1 cellular context compared by ENCODE assay signal in the genomic region with DNA sequence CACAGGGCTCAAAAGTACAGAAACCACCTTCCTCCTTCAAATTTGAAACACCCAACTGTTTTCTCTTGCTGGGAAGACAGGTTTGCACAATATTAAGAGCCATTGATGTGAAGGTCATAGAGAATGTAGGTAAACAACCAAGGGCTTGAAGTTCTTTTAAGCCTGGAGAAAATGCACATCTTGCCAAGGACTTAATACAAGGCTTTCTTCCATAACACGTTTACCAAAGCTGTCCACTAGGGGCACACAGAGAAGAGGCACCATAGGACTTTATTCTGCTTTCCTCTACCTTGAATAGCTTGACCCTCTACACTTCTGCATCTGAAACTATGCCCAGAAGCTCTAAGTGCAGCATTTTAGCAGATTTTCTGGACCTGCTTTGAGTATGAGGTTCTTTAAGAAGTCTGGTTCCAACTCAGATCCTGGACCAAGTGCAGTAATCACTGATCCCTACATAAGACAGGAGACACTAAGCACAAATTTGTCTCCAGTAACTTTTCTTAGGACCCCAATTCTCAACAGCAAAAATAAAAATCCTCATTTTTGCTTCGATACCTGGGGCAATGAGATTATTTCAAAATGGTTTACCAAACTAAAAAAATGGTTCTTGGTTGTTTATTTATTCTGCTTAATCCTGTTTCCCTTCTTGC.
TF ChIP-seq lines count a peak whose summit lies in the region.

No MANE protein-coding gene starts in this region.

TF ChIP-seq in K562, 482 proteins besides CTCF, POLR2A, EP300 and RAD21 (continued from another document):
- TF ChIP-seq, protein P1, sequence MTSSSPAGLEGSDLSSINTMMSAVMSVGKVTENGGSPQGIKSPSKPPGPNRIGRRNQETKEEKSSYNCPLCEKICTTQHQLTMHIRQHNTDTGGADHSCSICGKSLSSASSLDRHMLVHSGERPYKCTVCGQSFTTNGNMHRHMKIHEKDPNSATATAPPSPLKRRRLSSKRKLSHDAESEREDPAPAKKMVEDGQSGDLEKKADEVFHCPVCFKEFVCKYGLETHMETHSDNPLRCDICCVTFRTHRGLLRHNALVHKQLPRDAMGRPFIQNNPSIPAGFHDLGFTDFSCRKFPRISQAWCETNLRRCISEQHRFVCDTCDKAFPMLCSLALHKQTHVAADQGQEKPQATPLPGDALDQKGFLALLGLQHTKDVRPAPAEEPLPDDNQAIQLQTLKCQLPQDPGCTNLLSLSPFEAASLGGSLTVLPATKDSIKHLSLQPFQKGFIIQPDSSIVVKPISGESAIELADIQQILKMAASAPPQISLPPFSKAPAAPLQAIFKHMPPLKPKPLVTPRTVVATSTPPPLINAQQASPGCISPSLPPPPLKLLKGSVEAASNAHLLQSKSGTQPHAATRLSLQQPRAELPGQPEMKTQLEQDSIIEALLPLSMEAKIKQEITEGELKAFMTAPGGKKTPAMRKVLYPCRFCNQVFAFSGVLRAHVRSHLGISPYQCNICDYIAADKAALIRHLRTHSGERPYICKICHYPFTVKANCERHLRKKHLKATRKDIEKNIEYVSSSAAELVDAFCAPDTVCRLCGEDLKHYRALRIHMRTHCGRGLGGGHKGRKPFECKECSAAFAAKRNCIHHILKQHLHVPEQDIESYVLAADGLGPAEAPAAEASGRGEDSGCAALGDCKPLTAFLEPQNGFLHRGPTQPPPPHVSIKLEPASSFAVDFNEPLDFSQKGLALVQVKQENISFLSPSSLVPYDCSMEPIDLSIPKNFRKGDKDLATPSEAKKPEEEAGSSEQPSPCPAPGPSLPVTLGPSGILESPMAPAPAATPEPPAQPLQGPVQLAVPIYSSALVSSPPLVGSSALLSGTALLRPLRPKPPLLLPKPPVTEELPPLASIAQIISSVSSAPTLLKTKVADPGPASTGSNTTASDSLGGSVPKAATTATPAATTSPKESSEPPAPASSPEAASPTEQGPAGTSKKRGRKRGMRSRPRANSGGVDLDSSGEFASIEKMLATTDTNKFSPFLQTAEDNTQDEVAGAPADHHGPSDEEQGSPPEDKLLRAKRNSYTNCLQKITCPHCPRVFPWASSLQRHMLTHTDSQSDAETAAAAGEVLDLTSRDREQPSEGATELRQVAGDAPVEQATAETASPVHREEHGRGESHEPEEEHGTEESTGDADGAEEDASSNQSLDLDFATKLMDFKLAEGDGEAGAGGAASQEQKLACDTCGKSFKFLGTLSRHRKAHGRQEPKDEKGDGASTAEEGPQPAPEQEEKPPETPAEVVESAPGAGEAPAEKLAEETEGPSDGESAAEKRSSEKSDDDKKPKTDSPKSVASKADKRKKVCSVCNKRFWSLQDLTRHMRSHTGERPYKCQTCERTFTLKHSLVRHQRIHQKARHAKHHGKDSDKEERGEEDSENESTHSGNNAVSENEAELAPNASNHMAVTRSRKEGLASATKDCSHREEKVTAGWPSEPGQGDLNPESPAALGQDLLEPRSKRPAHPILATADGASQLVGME (CRISPR knock-in tag; IDR thresholded peaks at IDR 0.05): no peak
- TF ChIP-seq, protein P2, sequence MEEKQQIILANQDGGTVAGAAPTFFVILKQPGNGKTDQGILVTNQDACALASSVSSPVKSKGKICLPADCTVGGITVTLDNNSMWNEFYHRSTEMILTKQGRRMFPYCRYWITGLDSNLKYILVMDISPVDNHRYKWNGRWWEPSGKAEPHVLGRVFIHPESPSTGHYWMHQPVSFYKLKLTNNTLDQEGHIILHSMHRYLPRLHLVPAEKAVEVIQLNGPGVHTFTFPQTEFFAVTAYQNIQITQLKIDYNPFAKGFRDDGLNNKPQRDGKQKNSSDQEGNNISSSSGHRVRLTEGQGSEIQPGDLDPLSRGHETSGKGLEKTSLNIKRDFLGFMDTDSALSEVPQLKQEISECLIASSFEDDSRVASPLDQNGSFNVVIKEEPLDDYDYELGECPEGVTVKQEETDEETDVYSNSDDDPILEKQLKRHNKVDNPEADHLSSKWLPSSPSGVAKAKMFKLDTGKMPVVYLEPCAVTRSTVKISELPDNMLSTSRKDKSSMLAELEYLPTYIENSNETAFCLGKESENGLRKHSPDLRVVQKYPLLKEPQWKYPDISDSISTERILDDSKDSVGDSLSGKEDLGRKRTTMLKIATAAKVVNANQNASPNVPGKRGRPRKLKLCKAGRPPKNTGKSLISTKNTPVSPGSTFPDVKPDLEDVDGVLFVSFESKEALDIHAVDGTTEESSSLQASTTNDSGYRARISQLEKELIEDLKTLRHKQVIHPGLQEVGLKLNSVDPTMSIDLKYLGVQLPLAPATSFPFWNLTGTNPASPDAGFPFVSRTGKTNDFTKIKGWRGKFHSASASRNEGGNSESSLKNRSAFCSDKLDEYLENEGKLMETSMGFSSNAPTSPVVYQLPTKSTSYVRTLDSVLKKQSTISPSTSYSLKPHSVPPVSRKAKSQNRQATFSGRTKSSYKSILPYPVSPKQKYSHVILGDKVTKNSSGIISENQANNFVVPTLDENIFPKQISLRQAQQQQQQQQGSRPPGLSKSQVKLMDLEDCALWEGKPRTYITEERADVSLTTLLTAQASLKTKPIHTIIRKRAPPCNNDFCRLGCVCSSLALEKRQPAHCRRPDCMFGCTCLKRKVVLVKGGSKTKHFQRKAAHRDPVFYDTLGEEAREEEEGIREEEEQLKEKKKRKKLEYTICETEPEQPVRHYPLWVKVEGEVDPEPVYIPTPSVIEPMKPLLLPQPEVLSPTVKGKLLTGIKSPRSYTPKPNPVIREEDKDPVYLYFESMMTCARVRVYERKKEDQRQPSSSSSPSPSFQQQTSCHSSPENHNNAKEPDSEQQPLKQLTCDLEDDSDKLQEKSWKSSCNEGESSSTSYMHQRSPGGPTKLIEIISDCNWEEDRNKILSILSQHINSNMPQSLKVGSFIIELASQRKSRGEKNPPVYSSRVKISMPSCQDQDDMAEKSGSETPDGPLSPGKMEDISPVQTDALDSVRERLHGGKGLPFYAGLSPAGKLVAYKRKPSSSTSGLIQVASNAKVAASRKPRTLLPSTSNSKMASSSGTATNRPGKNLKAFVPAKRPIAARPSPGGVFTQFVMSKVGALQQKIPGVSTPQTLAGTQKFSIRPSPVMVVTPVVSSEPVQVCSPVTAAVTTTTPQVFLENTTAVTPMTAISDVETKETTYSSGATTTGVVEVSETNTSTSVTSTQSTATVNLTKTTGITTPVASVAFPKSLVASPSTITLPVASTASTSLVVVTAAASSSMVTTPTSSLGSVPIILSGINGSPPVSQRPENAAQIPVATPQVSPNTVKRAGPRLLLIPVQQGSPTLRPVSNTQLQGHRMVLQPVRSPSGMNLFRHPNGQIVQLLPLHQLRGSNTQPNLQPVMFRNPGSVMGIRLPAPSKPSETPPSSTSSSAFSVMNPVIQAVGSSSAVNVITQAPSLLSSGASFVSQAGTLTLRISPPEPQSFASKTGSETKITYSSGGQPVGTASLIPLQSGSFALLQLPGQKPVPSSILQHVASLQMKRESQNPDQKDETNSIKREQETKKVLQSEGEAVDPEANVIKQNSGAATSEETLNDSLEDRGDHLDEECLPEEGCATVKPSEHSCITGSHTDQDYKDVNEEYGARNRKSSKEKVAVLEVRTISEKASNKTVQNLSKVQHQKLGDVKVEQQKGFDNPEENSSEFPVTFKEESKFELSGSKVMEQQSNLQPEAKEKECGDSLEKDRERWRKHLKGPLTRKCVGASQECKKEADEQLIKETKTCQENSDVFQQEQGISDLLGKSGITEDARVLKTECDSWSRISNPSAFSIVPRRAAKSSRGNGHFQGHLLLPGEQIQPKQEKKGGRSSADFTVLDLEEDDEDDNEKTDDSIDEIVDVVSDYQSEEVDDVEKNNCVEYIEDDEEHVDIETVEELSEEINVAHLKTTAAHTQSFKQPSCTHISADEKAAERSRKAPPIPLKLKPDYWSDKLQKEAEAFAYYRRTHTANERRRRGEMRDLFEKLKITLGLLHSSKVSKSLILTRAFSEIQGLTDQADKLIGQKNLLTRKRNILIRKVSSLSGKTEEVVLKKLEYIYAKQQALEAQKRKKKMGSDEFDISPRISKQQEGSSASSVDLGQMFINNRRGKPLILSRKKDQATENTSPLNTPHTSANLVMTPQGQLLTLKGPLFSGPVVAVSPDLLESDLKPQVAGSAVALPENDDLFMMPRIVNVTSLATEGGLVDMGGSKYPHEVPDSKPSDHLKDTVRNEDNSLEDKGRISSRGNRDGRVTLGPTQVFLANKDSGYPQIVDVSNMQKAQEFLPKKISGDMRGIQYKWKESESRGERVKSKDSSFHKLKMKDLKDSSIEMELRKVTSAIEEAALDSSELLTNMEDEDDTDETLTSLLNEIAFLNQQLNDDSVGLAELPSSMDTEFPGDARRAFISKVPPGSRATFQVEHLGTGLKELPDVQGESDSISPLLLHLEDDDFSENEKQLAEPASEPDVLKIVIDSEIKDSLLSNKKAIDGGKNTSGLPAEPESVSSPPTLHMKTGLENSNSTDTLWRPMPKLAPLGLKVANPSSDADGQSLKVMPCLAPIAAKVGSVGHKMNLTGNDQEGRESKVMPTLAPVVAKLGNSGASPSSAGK (IDR thresholded peaks at IDR 0.05): no peak
- TF ChIP-seq SMARCB1 (IDR thresholded peaks at IDR 0.05; ENCODE audit: insufficient read length, low read depth) (no peak), GTF2F1 (IDR thresholded peaks at IDR 0.05; ENCODE audit: low read depth, low read length) (no peak)
- TF ChIP-seq, protein P3, sequence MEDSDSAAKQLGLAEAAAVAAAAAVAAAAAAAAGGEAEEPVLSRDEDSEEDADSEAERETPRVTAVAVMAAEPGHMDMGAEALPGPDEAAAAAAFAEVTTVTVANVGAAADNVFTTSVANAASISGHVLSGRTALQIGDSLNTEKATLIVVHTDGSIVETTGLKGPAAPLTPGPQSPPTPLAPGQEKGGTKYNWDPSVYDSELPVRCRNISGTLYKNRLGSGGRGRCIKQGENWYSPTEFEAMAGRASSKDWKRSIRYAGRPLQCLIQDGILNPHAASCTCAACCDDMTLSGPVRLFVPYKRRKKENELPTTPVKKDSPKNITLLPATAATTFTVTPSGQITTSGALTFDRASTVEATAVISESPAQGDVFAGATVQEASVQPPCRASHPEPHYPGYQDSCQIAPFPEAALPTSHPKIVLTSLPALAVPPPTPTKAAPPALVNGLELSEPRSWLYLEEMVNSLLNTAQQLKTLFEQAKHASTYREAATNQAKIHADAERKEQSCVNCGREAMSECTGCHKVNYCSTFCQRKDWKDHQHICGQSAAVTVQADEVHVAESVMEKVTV (CRISPR knock-in tag; IDR thresholded peaks at IDR 0.05): 0 out of 2 replicates have a peak, but pooled peaks have one; percentile 12
TF ChIP-seq in K562: peak in this region for 1.
